11 cellular contexts compared by ENCODE assay signal in the genomic region with DNA sequence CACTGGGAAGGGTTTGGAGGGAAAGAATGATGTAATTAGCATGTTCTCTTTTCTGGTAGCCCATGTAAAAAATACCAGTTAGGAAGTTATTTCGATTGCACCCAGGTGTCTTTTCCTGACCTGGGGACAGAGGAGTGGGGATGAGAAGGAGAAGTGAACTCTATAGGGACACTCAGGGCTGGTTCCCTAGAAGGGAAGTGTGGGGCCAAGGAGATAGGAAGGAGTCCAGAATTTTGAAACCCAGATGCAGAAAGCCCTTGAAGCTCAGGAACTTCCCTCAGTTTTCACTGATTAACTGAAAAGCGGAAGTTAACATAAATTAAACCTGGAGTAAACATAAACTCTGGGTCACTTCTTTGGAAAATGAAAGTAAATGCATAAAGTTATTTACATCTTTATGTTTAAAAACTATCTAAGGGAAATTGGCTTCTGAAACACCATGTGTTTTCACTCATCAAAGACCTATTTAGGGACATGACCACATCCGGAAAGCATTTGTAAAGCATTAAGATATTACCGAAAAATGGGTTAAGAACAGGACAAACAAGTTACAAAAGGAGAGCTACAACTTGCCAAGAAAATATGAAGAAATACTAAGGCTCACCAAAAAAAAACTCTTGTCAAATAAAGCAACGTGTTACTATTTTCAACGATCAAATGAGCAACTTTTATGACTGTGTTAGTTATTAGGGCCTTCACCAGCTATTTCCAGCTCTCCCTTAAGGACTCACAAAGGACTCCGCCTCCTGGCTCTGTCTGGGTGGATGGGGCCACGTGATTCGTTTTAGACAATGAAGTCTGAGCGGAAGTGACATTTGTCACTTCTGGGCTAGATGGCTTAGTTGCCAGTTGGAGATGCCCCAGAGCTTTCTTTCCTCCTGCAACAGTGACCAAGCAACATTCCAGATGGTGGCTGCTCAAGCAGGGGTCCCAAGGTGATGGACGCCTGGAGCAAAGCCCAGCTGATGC.
A peak's percentile ranks its signal among the peaks of the same experiment; 100 is the strongest.
DNase-seq lines count a peak whose midpoint lies in the region; ATAC-seq, FAIRE-seq and TF ChIP-seq lines count a peak whose summit lies in the region.
"Had no signal": no experiment of that assay in that cellular context is flagged by ENCODE, and none has a peak within 500 bp of the region (broad histone marks: within the 10 kb centered on the region; RNA-seq: fewer than 3 reads in every experiment).

No MANE protein-coding gene starts in this region.

- peak overlapping the region; percentile 3 for H2AFZ ChIP-seq in GM23338

- no peaks in the 10 kb centered on the region for H3K27me3 ChIP-seq in GM23338 (ENCODE audit: insufficient read depth)
- H3K27me3 ChIP-seq in lung (ENCODE audit: control insufficient read depth, insufficient read depth), result no peaks in the 10 kb centered on the region
- H3K27me3 ChIP-seq in transverse colon, result no peaks in the 10 kb centered on the region

- H3K9me2 ChIP-seq in GM23338 (ENCODE audit: insufficient read depth), result 0 out of 2 replicates have a peak, but pooled peaks cover 7% of the 10 kb centered on the region

- H3K36me3 ChIP-seq in GM23338 (ENCODE audit: insufficient read depth), result no peaks in the 10 kb centered on the region
- H3K36me3 ChIP-seq in lung (ENCODE audit: control insufficient read depth in 2 of 2, insufficient read depth in 2 of 2, low read length in 2 of 2), result no peaks in the 10 kb centered on the region
- no peaks in the 10 kb centered on the region for H3K36me3 ChIP-seq in transverse colon

- H3K9me3 Mint-ChIP-seq in GM23338, result no peaks in the 10 kb centered on the region; the same call in 2 of the 3 replicates
- H3K9me3 Mint-ChIP-seq: activated T-cell treated with anti-CD3 and anti-CD28 coated beads, Interleukin-2, amount 50 U/mL, for 4 hours had no signal

- no peaks in the 10 kb centered on the region for H3K9me3 ChIP-seq in lung (ENCODE audit: control insufficient read depth in 2 of 2, insufficient read depth in 1 of 2, low read length in 1 of 2)
- no peaks in the 10 kb centered on the region for H3K9me3 ChIP-seq in transverse colon

- no peaks in the 10 kb centered on the region for H3K27me3 Mint-ChIP-seq in GM23338 (ENCODE audit: insufficient read depth, low read depth, poor library complexity)

- H3K4me3 ChIP-seq in GM23338, result no peak overlapping the region
- no peak overlapping the region for H3K4me3 ChIP-seq in lung
- H3K4me3 ChIP-seq in transverse colon, result no peak overlapping the region

- no peak overlapping the region for H3K4me2 ChIP-seq in GM23338

- peaks cover 5% of the 10 kb centered on the region; the same call in 2 of the 3 replicates for H3K4me1 Mint-ChIP-seq in GM23338

- H3K27ac ChIP-seq in GM23338 (ENCODE audit: low read depth) (no peak overlapping the region), lung (ENCODE audit: low read depth in 1 of 2, low read length in 1 of 2) (peak overlapping the region; percentile 41 to 89), transverse colon (peak overlapping the region; percentile 39 to 60 (median 50))

- TF ChIP-seq CTCF in GM23338 (conservative IDR thresholded peaks at IDR 0.05; ENCODE audit: low read depth in 2 of 2), result no peak
- no peak for TF ChIP-seq CTCF in lung (IDR thresholded peaks at IDR 0.05; ENCODE audit: control extremely low read depth, extremely low read depth)
- TF ChIP-seq CTCF in transverse colon (IDR thresholded peaks at IDR 0.05), result no peak

- no peaks in the 10 kb centered on the region for H3K36me3 Mint-ChIP-seq in GM23338 (ENCODE audit: low read depth)

- intact Hi-C loops in transverse colon (cut with DNase I; ENCODE audit: low total_unique reads), result no loop called here

- no peaks in the 10 kb centered on the region for H3K4me1 ChIP-seq in GM23338 (ENCODE audit: insufficient read depth)
- peaks cover 0 to 5% of the 10 kb centered on the region in 2 donors for H3K4me1 ChIP-seq in lung (ENCODE audit: control insufficient read depth in 2 of 2, insufficient read depth in 2 of 2, low read length in 2 of 2)
- H3K4me1 ChIP-seq in transverse colon, result no peaks in the 10 kb centered on the region

- no peak overlapping the region; the same call in 1 of the 2 replicates for H3K27ac Mint-ChIP-seq in GM23338

- no peak for TF ChIP-seq POLR2A in transverse colon (IDR thresholded peaks at IDR 0.05)

- H4K20me1 ChIP-seq in GM23338 (replicated peaks; ENCODE audit: insufficient read depth), result no peaks in the 10 kb centered on the region

- no peaks in the 10 kb centered on the region for H3F3A ChIP-seq in GM23338 (replicated peaks; ENCODE audit: low read depth)

- in situ Hi-C loops in transverse colon (cut with MboI; ENCODE audit: low pct_ligation_motif_present in 1 of 4, low pct_unique_long_range_greater_than_20kb in 1 of 4, low sequenced_read_pairs in 3 of 4), result no loop called here

- H3K79me2 ChIP-seq in GM23338 (replicated peaks; ENCODE audit: insufficient read depth), result no peaks in the 10 kb centered on the region

- no peak for DNase-seq in GM23338 (ENCODE audit: low spot score)
- DNase-seq in lung (ENCODE audit: low spot score), result peak; percentile 49
- DNase-seq in transverse colon, result peak; percentile 9
- no peak for DNase-seq in RCC 7860 (ENCODE audit: low spot score)
- no peak for DNase-seq in NCI-H82 treated with DMSO at 0.1 percent for 48 hours (lab: John Stamatoyannopoulos, UW; ENCODE audit: unreplicated experiment)
- DNase-seq: activated CD4-positive, CD25-positive, alpha-beta regulatory T cell treated with anti-CD3 and anti-CD28 coated beads, Interleukin-2, amount 50 U/mL, for 72 hours; activated T-cell treated with anti-CD3 and anti-CD28 coated beads, Interleukin-2, amount 50 U/mL, for 4 hours; stimulated activated CD4-positive, alpha-beta T cell treated with anti-CD3 and anti-CD28 coated beads, Interleukin-4, amount 100 ng/mL, for 24 hours; stimulated activated naive CD4-positive, alpha-beta T cell had no signal

- 11 to 14% methylated on average over 11 of the region's 11 CpGs for WGBS in lung, 2 donors
- 35 to 37% methylated on average over 6 to 11 of the region's 11 CpGs for WGBS in transverse colon (ENCODE audit: low coverage in 1 of 2), 2 donors

- peak; percentile 90 for FAIRE-seq in endometrium (lab: Jason Lieb, UNC)
- no peak for FAIRE-seq in RCC 7860 (lab: Jason Lieb, UNC)

- H3K4me3 Mint-ChIP-seq in GM23338, result no peak overlapping the region
- H3K4me3 Mint-ChIP-seq: activated T-cell treated with anti-CD3 and anti-CD28 coated beads, Interleukin-2, amount 50 U/mL, for 4 hours had no signal

- TF ChIP-seq EP300 in transverse colon (IDR thresholded peaks at IDR 0.05; ENCODE audit: low read depth), result no peak

- ATAC-seq in GM23338 (no peak), lung (ENCODE audit: insufficient read depth, low FRiP score) (no peak), GM21360 (IDR thresholded peaks at IDR 0.05; ENCODE audit: unreplicated experiment) (no peak)
- ATAC-seq: activated T-cell treated with anti-CD3 and anti-CD28 coated beads, Interleukin-2, amount 50 U/mL, for 4 hours had no signal

TF ChIP-seq in GM23338, 12 proteins besides CTCF, POLR2A, EP300 and RAD21:
- no peak for TF ChIP-seq ZNF114 (CRISPR knock-in tag; IDR thresholded peaks at IDR 0.05)
- no peak for TF ChIP-seq EZH2phosphoT487 (IDR thresholded peaks at IDR 0.05; ENCODE audit: unreplicated experiment)

Comparison
In these comparisons a context has a peak if more than half of its experiments do, and no peak if none do; other contexts are left out.
1. DNase-seq: peak in lung (single experiment) and transverse colon (single experiment); none in GM23338 (single experiment), RCC 7860 (single experiment) and NCI-H82 treated with DMSO at 0.1 percent for 48 hours (single experiment).